ENCODE assay signal across 1 cellular context in genomic region chr12:49366652-49367380, GRCh38.
TF ChIP-seq lines count a peak whose summit lies in the region.

No MANE protein-coding gene starts in this region.

TF ChIP-seq in SK-N-SH, 30 proteins besides CTCF, POLR2A, EP300 and RAD21 (continued from another document):
- 0 out of 2 replicates have a peak, but pooled peaks have one; percentile 8 for TF ChIP-seq SIN3A (IDR thresholded peaks at IDR 0.05; ENCODE audit: borderline replicate concordance, low read depth, low read length)
- no peak for TF ChIP-seq MEF2A (IDR thresholded peaks at IDR 0.05; ENCODE audit: borderline replicate concordance, low read depth)
- TF ChIP-seq GABPA (IDR thresholded peaks at IDR 0.05; ENCODE audit: low read depth): no peak
- no peak for TF ChIP-seq FOSL2 (IDR thresholded peaks at IDR 0.05; ENCODE audit: borderline replicate concordance, low read depth)
- TF ChIP-seq, protein P1, sequence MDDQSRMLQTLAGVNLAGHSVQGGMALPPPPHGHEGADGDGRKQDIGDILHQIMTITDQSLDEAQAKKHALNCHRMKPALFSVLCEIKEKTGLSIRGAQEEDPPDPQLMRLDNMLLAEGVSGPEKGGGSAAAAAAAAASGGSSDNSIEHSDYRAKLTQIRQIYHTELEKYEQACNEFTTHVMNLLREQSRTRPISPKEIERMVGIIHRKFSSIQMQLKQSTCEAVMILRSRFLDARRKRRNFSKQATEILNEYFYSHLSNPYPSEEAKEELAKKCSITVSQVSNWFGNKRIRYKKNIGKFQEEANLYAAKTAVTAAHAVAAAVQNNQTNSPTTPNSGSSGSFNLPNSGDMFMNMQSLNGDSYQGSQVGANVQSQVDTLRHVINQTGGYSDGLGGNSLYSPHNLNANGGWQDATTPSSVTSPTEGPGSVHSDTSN (IDR thresholded peaks at IDR 0.05): no peak
- TF ChIP-seq GATA2 (CRISPR knock-in tag; IDR thresholded peaks at IDR 0.05): no peak
- TF ChIP-seq TAF1 (IDR thresholded peaks at IDR 0.05; ENCODE audit: borderline replicate concordance, low read depth, low read length): peak; percentile 96; the same call in 1 of the 2 replicates
- TF ChIP-seq IRF3 (IDR thresholded peaks at IDR 0.05; ENCODE audit: low read depth, low read length): no peak
- TF ChIP-seq RCOR1 (IDR thresholded peaks at IDR 0.05; ENCODE audit: low read length): no peak
- TF ChIP-seq, protein P2, sequence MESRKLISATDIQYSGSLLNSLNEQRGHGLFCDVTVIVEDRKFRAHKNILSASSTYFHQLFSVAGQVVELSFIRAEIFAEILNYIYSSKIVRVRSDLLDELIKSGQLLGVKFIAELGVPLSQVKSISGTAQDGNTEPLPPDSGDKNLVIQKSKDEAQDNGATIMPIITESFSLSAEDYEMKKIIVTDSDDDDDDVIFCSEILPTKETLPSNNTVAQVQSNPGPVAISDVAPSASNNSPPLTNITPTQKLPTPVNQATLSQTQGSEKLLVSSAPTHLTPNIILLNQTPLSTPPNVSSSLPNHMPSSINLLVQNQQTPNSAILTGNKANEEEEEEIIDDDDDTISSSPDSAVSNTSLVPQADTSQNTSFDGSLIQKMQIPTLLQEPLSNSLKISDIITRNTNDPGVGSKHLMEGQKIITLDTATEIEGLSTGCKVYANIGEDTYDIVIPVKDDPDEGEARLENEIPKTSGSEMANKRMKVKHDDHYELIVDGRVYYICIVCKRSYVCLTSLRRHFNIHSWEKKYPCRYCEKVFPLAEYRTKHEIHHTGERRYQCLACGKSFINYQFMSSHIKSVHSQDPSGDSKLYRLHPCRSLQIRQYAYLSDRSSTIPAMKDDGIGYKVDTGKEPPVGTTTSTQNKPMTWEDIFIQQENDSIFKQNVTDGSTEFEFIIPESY (IDR thresholded peaks at IDR 0.05; ENCODE audit: borderline replicate concordance, low read depth): no peak
- TF ChIP-seq RFX5 (IDR thresholded peaks at IDR 0.05; ENCODE audit: low read length): 0 out of 2 replicates have a peak, but pooled peaks have one; percentile 38
- TF ChIP-seq MXI1 (IDR thresholded peaks at IDR 0.05; ENCODE audit: low read depth, low read length): peak; percentile 68
- no peak for TF ChIP-seq EZH2phosphoT487 (IDR thresholded peaks at IDR 0.05; ENCODE audit: borderline replicate concordance, low read depth)
- TF ChIP-seq ELF1 (IDR thresholded peaks at IDR 0.05): 0 out of 2 replicates have a peak, but pooled peaks have one; percentile 53
- TF ChIP-seq, protein P3, sequence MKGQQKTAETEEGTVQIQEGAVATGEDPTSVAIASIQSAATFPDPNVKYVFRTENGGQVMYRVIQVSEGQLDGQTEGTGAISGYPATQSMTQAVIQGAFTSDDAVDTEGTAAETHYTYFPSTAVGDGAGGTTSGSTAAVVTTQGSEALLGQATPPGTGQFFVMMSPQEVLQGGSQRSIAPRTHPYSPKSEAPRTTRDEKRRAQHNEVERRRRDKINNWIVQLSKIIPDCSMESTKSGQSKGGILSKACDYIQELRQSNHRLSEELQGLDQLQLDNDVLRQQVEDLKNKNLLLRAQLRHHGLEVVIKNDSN (IDR thresholded peaks at IDR 0.05; ENCODE audit: borderline replicate concordance, low read depth): no peak
- peak; percentile 47 for TF ChIP-seq CHD2 (IDR thresholded peaks at IDR 0.05; ENCODE audit: low read length, partially characterized antibody)
- TF ChIP-seq, protein P4, sequence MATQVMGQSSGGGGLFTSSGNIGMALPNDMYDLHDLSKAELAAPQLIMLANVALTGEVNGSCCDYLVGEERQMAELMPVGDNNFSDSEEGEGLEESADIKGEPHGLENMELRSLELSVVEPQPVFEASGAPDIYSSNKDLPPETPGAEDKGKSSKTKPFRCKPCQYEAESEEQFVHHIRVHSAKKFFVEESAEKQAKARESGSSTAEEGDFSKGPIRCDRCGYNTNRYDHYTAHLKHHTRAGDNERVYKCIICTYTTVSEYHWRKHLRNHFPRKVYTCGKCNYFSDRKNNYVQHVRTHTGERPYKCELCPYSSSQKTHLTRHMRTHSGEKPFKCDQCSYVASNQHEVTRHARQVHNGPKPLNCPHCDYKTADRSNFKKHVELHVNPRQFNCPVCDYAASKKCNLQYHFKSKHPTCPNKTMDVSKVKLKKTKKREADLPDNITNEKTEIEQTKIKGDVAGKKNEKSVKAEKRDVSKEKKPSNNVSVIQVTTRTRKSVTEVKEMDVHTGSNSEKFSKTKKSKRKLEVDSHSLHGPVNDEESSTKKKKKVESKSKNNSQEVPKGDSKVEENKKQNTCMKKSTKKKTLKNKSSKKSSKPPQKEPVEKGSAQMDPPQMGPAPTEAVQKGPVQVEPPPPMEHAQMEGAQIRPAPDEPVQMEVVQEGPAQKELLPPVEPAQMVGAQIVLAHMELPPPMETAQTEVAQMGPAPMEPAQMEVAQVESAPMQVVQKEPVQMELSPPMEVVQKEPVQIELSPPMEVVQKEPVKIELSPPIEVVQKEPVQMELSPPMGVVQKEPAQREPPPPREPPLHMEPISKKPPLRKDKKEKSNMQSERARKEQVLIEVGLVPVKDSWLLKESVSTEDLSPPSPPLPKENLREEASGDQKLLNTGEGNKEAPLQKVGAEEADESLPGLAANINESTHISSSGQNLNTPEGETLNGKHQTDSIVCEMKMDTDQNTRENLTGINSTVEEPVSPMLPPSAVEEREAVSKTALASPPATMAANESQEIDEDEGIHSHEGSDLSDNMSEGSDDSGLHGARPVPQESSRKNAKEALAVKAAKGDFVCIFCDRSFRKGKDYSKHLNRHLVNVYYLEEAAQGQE (IDR thresholded peaks at IDR 0.05; ENCODE audit: low read depth, low read length): no peak
- TF ChIP-seq TEAD4 (IDR thresholded peaks at IDR 0.05; ENCODE audit: borderline replicate concordance, insufficient read depth): no peak
- TF ChIP-seq RXRA (IDR thresholded peaks at IDR 0.05; ENCODE audit: borderline replicate concordance, low read depth): 0 out of 2 replicates have a peak, but pooled peaks have one; percentile 24
